In genomic region chr7:158582089-158582456, GRCh38 we compare ENCODE assay signal across 25 cellular contexts. TPM values are rescaled to one million over a fixed set of nuclear protein-coding genes. Genes with fewer than 3 reads are reported as not detected.
DNase-seq lines count a peak whose midpoint lies in the region; ATAC-seq and TF ChIP-seq lines count a peak whose summit lies in the region.
"Had no signal": no experiment of that assay in that cellular context is flagged by ENCODE, and none has a peak within 500 bp of the region (broad histone marks: within the 10 kb centered on the region; RNA-seq: fewer than 3 reads in every experiment).

No MANE protein-coding gene starts in this region.

- no peak for ATAC-seq in body of pancreas
- ATAC-seq in HG03280 (IDR thresholded peaks at IDR 0.05; ENCODE audit: unreplicated experiment): no peak
- ATAC-seq in GM21825 (IDR thresholded peaks at IDR 0.05; ENCODE audit: unreplicated experiment): no peak
- no peak for ATAC-seq in activated T-cell treated with anti-CD3 and anti-CD28 coated beads, Interleukin-2, amount 50 U/mL, for 4 hours
- ATAC-seq: GM12878, natural killer cell, sciatic nerve, SK-N-SH treated with all-trans-retinoic acid at 6 μM for 48 hours had no signal

- peak overlapping the region; percentile 78 to 92 (median 86) for H3K27ac ChIP-seq in body of pancreas
- H3K27ac ChIP-seq in transverse colon: peak overlapping the region; percentile 59 to 76 (median 64)
- H3K27ac ChIP-seq: parathyroid adenoma, vagina had no signal

- no peak for TF ChIP-seq CTCF in body of pancreas (IDR thresholded peaks at IDR 0.05)
- no peak for TF ChIP-seq CTCF in transverse colon (IDR thresholded peaks at IDR 0.05)

- H3K4me1 ChIP-seq in body of pancreas (peaks cover 64% of the 10 kb centered on the region), transverse colon (peaks cover 7 to 20% (median 16%) of the 10 kb centered on the region in 4 donors)
- H3K4me1 ChIP-seq: parathyroid adenoma had no signal

- no peak for TF ChIP-seq EP300 in transverse colon (IDR thresholded peaks at IDR 0.05; ENCODE audit: low read depth)

- DNase-seq in NCI-H510A treated with DMSO at 0.1 percent for 48 hours (lab: John Stamatoyannopoulos, UW) (peak; percentile 90), NCI-H510A (lab: John Stamatoyannopoulos, UW) (no peak), NCI-H345 (lab: John Stamatoyannopoulos, UW) (peak; percentile 78), body of pancreas (peak; percentile 50 to 84 (median 56)), transverse colon (no peak)
- no peak for DNase-seq in activated T-cell treated with anti-CD3 and anti-CD28 coated beads, Interleukin-2, amount 50 U/mL, for 4 hours
- DNase-seq: activated B cell treated with CpG ODN at 0.5 μM for 24 hours; activated CD4-positive, alpha-beta memory T cell treated with anti-CD3 and anti-CD28 coated beads for 36 hours; activated gamma-delta T cell treated with Interleukin-2 at 50 U/mL for 16 hours; C1 segment of cervical spinal cord; hippocampal formation; islet precursor cell; mesendoderm; MM.1S; natural killer cell; NCI-H1930; substantia nigra had no signal

- peaks cover 8% of the 10 kb centered on the region for H3K4me1 Mint-ChIP-seq in activated T-cell treated with anti-CD3 and anti-CD28 coated beads, Interleukin-2, amount 50 U/mL, for 4 hours (ENCODE audit: low read depth)

- H3K4me3 Mint-ChIP-seq in activated T-cell treated with anti-CD3 and anti-CD28 coated beads, Interleukin-2, amount 50 U/mL, for 4 hours: no peak overlapping the region
- H3K4me3 Mint-ChIP-seq: activated B cell treated with CpG ODN at 0.5 μM for 24 hours; activated CD4-positive, alpha-beta memory T cell treated with anti-CD3 and anti-CD28 coated beads for 36 hours; natural killer cell had no signal

- H3K9me3 ChIP-seq in body of pancreas (no peaks in the 10 kb centered on the region), transverse colon (peaks cover 0 to 7% of the 10 kb centered on the region in 2 donors)

- WGBS in body of pancreas, 2 donors: 29 to 33% methylated on average over 6 of the region's 6 CpGs
- 45 to 52% methylated on average over 2 to 6 of the region's 6 CpGs for WGBS in transverse colon (ENCODE audit: low coverage in 1 of 2), 2 donors

- TF ChIP-seq POLR2A in body of pancreas (IDR thresholded peaks at IDR 0.05): no peak
- no peak for TF ChIP-seq POLR2A in transverse colon (IDR thresholded peaks at IDR 0.05)

- H3K27me3 Mint-ChIP-seq in activated T-cell treated with anti-CD3 and anti-CD28 coated beads, Interleukin-2, amount 50 U/mL, for 4 hours (ENCODE audit: low read depth): peaks cover 42% of the 10 kb centered on the region

- peaks cover 14% of the 10 kb centered on the region for H3K9me3 Mint-ChIP-seq in activated T-cell treated with anti-CD3 and anti-CD28 coated beads, Interleukin-2, amount 50 U/mL, for 4 hours
- H3K9me3 Mint-ChIP-seq: natural killer cell had no signal

- H3K36me3 ChIP-seq in body of pancreas (replicated peaks in 1 of 2; ENCODE audit: insufficient read depth in 1 of 2, low read depth in 2 of 2) (no peaks in the 10 kb centered on the region), transverse colon (no peaks in the 10 kb centered on the region)
- H3K36me3 ChIP-seq: vagina had no signal

- intact Hi-C loops in body of pancreas (cut with DNase I): no loop called here
- intact Hi-C loops in transverse colon (cut with DNase I; ENCODE audit: low total_unique reads): no loop called here

- H3K27me3 ChIP-seq in body of pancreas (no peaks in the 10 kb centered on the region), transverse colon (peaks cover 44% of the 10 kb centered on the region)
- H3K27me3 ChIP-seq: vagina had no signal

- no peaks in the 10 kb centered on the region for H3K36me3 Mint-ChIP-seq in activated T-cell treated with anti-CD3 and anti-CD28 coated beads, Interleukin-2, amount 50 U/mL, for 4 hours (ENCODE audit: insufficient read depth)
- H3K36me3 Mint-ChIP-seq: natural killer cell had no signal

- H3K4me3 ChIP-seq in body of pancreas (no peak overlapping the region), transverse colon (no peak overlapping the region)
- H3K4me3 ChIP-seq: GM12878, vagina had no signal

- in situ Hi-C loops in transverse colon (cut with MboI; ENCODE audit: low pct_ligation_motif_present in 1 of 4, low pct_unique_long_range_greater_than_20kb in 1 of 4, low sequenced_read_pairs in 3 of 4): no loop called here

RNA-seq across cellular contexts. Expression of gene PTPRN2, which starts 5.5 kb away (rescaled TPM):
- 10 to 100 TPM; 31.6 to 76.1 TPM for total RNA-seq in body of pancreas
- total RNA-seq in transverse colon: 10 to 100 TPM; 15.4 to 31.1 (median 21.8) TPM
- under 1 TPM; 0.43 to 0.66 (median 0.63) TPM for total RNA-seq in activated T-cell treated with anti-CD3 and anti-CD28 coated beads, Interleukin-2, amount 50 U/mL, for 4 hours
- total RNA-seq: fibroblast of villous mesenchyme, GM12878 had no signal

Comparison
In these comparisons a context has a peak if more than half of its experiments do, and no peak if none do; other contexts are left out.
1. DNase-seq: peak in NCI-H510A treated with DMSO at 0.1 percent for 48 hours (single experiment), NCI-H345 (single experiment) and body of pancreas (4 of 4); none in NCI-H510A (single experiment), transverse colon (single experiment) and activated T-cell treated with anti-CD3 and anti-CD28 coated beads, Interleukin-2, amount 50 U/mL, for 4 hours (single experiment).
2. RNA of gene PTPRN2, which starts 5.5 kb away (total RNA-seq): 31.6 to 76.1 TPM in body of pancreas and 15.4 to 31.1 TPM in transverse colon; 0.43 to 0.66 TPM in activated T-cell treated with anti-CD3 and anti-CD28 coated beads, Interleukin-2, amount 50 U/mL, for 4 hours; every median in the first group is over 4 times any median in the second.